Comparison of ENCODE assay signal across 8 cellular contexts in the genomic region with DNA sequence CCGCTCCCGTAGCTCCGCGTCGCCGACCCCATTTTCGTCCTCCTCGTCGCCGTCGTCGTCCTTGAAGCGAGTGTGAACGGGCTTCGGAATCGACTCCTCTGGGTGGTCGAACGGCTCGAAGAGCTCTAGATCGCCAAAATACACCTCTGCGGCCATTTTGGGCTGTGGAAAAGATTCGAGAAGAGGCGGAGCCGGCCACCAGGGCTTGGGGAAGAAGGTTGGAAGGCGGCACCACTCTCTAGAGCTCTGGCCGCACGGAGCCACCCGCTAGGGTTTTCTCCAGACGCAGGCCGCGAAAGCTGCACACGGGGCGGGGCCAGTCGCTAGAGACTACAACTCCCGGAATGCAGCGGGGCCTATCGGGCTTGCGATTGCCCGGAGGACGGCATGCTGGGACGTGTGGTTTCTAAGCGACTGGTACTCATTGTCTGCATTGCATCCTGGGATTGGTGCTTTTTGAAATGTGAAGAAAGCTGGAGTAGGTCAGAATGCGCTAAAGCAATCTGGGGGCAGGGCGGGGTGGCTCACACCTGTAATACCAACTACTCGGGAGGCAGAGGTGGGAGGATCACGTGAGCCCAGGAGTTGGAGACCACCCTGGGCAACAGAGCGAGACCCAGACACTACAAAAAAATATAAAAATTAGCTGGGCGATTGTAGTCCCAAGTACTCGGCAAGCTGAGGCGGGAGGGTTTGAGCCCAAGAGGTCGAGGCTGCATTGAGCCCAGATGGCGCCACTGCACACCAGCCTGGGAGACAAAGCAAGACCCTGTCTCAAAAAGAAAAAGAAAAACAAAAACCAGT. TPM values are rescaled to one million over a fixed set of nuclear protein-coding genes. Genes with fewer than 3 reads are reported as not detected.
A peak's percentile ranks its signal among the peaks of the same experiment; 100 is the strongest.
DNase-seq lines count a peak whose midpoint lies in the region; ATAC-seq and TF ChIP-seq lines count a peak whose summit lies in the region.

A gene (minus strand): TSS at position 248 of the 804 bp plus-strand sequence. CDS start 92 bp downstream, at position 156.

- peak within 1 kb of the TSS; percentile 78 for H3K4me2 ChIP-seq in trophoblast cell (ENCODE audit: low read length)

- ATAC-seq in HG02798 (IDR thresholded peaks at IDR 0.05; ENCODE audit: poor library complexity, unreplicated experiment) = peak; percentile 95

- peak within 1 kb of the TSS; percentile 80 for H4K91ac ChIP-seq in trophoblast cell (ENCODE audit: low read depth, low read length)

- H3K9me3 ChIP-seq in adipocyte (ENCODE audit: control insufficient read depth, low read length) = no peaks in the 10 kb centered on the region
- H3K9me3 ChIP-seq in cardiac muscle cell (ENCODE audit: low read depth) = no peaks in the 10 kb centered on the region
- no peaks in the 10 kb centered on the region for H3K9me3 ChIP-seq in trophoblast cell (ENCODE audit: insufficient read depth, low read depth, low read length)
- H3K9me3 ChIP-seq in transverse colon = no peaks in the 10 kb centered on the region

- H2AK5ac ChIP-seq in trophoblast cell (ENCODE audit: low read length) = peak within 1 kb of the TSS; percentile 11

- peak within 1 kb of the TSS; percentile 81 for H4K12ac ChIP-seq in trophoblast cell (ENCODE audit: low read depth, low read length)

- peak; percentile 98 for TF ChIP-seq POLR2A in transverse colon (IDR thresholded peaks at IDR 0.05)

- H4K8ac ChIP-seq in trophoblast cell (ENCODE audit: low read depth, low read length) = peak within 1 kb of the TSS; percentile 70

- peak within 1 kb of the TSS; percentile 81 for H3K4me3 ChIP-seq in GM12875 (ENCODE audit: low read depth, low read length)
- H3K4me3 ChIP-seq in adipocyte (ENCODE audit: low read length) = peak within 1 kb of the TSS; percentile 93
- peak within 1 kb of the TSS; percentile 67 for H3K4me3 ChIP-seq in cardiac muscle cell
- H3K4me3 ChIP-seq in trophoblast cell (ENCODE audit: low read depth, low read length) = peak within 1 kb of the TSS; percentile 94
- H3K4me3 ChIP-seq in transverse colon = peak within 1 kb of the TSS; percentile 73 to 88 (median 82)

- H3K4ac ChIP-seq in trophoblast cell (ENCODE audit: low read depth, low read length) = peak within 1 kb of the TSS; percentile 60

- peak; percentile 97 for DNase-seq in NCI-H1436 (lab: John Stamatoyannopoulos, UW)
- peak; percentile 95 for DNase-seq in T follicular helper cell (ENCODE audit: low read depth)
- peak; percentile 99 for DNase-seq in adipocyte (ENCODE audit: low read depth)
- peak; percentile 99 for DNase-seq in cardiac muscle cell (ENCODE audit: low read depth in 1 of 2, low spot score in 1 of 2)
- DNase-seq in trophoblast cell = peak; percentile 100
- peak; percentile 98 for DNase-seq in transverse colon

- H2BK120ac ChIP-seq in trophoblast cell (ENCODE audit: insufficient read depth, low read length, poor library complexity) = peak within 1 kb of the TSS; percentile 63

- H3K36me3 ChIP-seq in adipocyte (ENCODE audit: control insufficient read depth, insufficient read depth, low read length, severe bottlenecking) (peaks cover 43% of the 10 kb centered on the region), cardiac muscle cell (peaks cover 38% of the 10 kb centered on the region), trophoblast cell (ENCODE audit: control insufficient read depth in 1 of 2, insufficient read depth in 2 of 2, low read length in 2 of 2) (peaks cover 16 to 23% of the 10 kb centered on the region in 2 experiments), transverse colon (peaks cover 0 to 22% (median 10%) of the 10 kb centered on the region in 4 donors)

- WGBS in trophoblast cell (ENCODE audit: extremely low coverage, insufficient coverage, insufficient read length) = no CpG with 5 or more reads among the region's 52 CpGs
- WGBS in transverse colon (ENCODE audit: low coverage in 1 of 2), 2 donors = 3% methylated on average over 52 of the region's 52 CpGs; no CpG with 5 or more reads in 1 of the 2 donors

- peak within 1 kb of the TSS; percentile 69 for H2BK5ac ChIP-seq in trophoblast cell (ENCODE audit: low read depth, low read length, poor library complexity)

- TF ChIP-seq EP300 in transverse colon (IDR thresholded peaks at IDR 0.05; ENCODE audit: low read depth) = no peak

- no peak for TF ChIP-seq CTCF in GM12875 (IDR thresholded peaks at IDR 0.05; ENCODE audit: borderline replicate concordance, insufficient read depth, low read depth, low read length)
- no peak for TF ChIP-seq CTCF in cardiac muscle cell (IDR thresholded peaks at IDR 0.05; ENCODE audit: low read depth, low read length)
- peak in 2 of 5 experiments; percentile 30 to 42 for TF ChIP-seq CTCF in transverse colon (IDR thresholded peaks at IDR 0.05)

- H2BK12ac ChIP-seq in trophoblast cell (ENCODE audit: low read length) = no peak within 1 kb of the TSS

- H3K27me3 ChIP-seq in adipocyte (replicated peaks; ENCODE audit: control insufficient read depth, insufficient read depth, low read length) (no peaks in the 10 kb centered on the region), cardiac muscle cell (no peaks in the 10 kb centered on the region), trophoblast cell (ENCODE audit: insufficient read depth, low read length) (no peaks in the 10 kb centered on the region), transverse colon (no peaks in the 10 kb centered on the region)

- no peak within 1 kb of the TSS for H3K23ac ChIP-seq in trophoblast cell (ENCODE audit: low read length)

- H3K79me2 ChIP-seq in trophoblast cell (ENCODE audit: control insufficient read depth, insufficient read depth, low read length, poor library complexity) = peaks cover 6% of the 10 kb centered on the region

- H3K18ac ChIP-seq in trophoblast cell (ENCODE audit: low read length) = peak within 1 kb of the TSS; percentile 64

- peaks cover 8% of the 10 kb centered on the region for H3K79me1 ChIP-seq in trophoblast cell (ENCODE audit: low read length)

- peak within 1 kb of the TSS; percentile 66 for H2AFZ ChIP-seq in trophoblast cell (ENCODE audit: insufficient read depth, low read length, poor library complexity)

- intact Hi-C loops in transverse colon (cut with DNase I; ENCODE audit: low total_unique reads) = no loop called here

- H3K27ac ChIP-seq in cardiac muscle cell (peak within 1 kb of the TSS; percentile 98), trophoblast cell (ENCODE audit: low read depth, low read length) (peak within 1 kb of the TSS; percentile 95), transverse colon (peak within 1 kb of the TSS; percentile 95 to 100 (median 98))

- H3K14ac ChIP-seq in trophoblast cell (ENCODE audit: low read length) = peak within 1 kb of the TSS; percentile 71

- H3K4me1 ChIP-seq in adipocyte (ENCODE audit: control insufficient read depth, insufficient read depth, low read length) (peaks cover 26% of the 10 kb centered on the region), cardiac muscle cell (ENCODE audit: low read depth) (peaks cover 10% of the 10 kb centered on the region), trophoblast cell (ENCODE audit: control insufficient read depth in 1 of 2, insufficient read depth in 2 of 2, low read length in 2 of 2) (peaks cover 0 to 2% of the 10 kb centered on the region in 2 experiments), transverse colon (peaks cover 8 to 29% (median 22%) of the 10 kb centered on the region in 4 donors)

- H3K9ac ChIP-seq in adipocyte (ENCODE audit: low read length) (peak within 1 kb of the TSS; percentile 99), trophoblast cell (ENCODE audit: low read length) (peak within 1 kb of the TSS; percentile 99)

- in situ Hi-C loops in transverse colon (cut with MboI; ENCODE audit: low pct_ligation_motif_present in 1 of 4, low pct_unique_long_range_greater_than_20kb in 1 of 4, low sequenced_read_pairs in 3 of 4) = no loop called here

RNA-seq across cellular contexts. Expression of the gene that starts here (rescaled TPM):
- total RNA-seq in cardiac muscle cell (16.8 and 21.8 TPM in 2 replicates), transverse colon (10 to 100 TPM; 15.9 to 28.4 (median 19.9) TPM)
- 17.9 and 19.2 TPM in 2 replicates for polyA plus RNA-seq in cardiac muscle cell
- 63.0 and 64.9 TPM in 2 replicates for polyA plus RNA-seq in trophoblast cell (2013)

Comparison
In these comparisons a context has a peak if more than half of its experiments do, and no peak if none do; other contexts are left out.
1. Peak in every context shown above with its lines: DNase-seq, ATAC-seq, H3K4me3 ChIP-seq and H3K27ac ChIP-seq.